Comparison of ENCODE assay signal across 9 cellular contexts in genomic region chr3:190586631-190587000, GRCh38.
A peak's percentile ranks its signal among the peaks of the same experiment; 100 is the strongest.
DNase-seq lines count a peak whose midpoint lies in the region; ATAC-seq and TF ChIP-seq lines count a peak whose summit lies in the region.
"Had no signal": no experiment of that assay in that cellular context is flagged by ENCODE, and none has a peak within 500 bp of the region (broad histone marks: within the 10 kb centered on the region; RNA-seq: fewer than 3 reads in every experiment).

No MANE protein-coding gene starts in this region.

- no peaks in the 10 kb centered on the region for H3K27me3 ChIP-seq in heart right ventricle
- no peaks in the 10 kb centered on the region for H3K27me3 ChIP-seq in left ventricle myocardium inferior (ENCODE audit: low read depth)
- H3K27me3 ChIP-seq in H7 (ENCODE audit: control insufficient read depth, insufficient read depth, low read length), result no peaks in the 10 kb centered on the region
- H3K27me3 ChIP-seq: upper lobe of left lung had no signal

- intact Hi-C loops in heart right ventricle (cut with DNase I), result no loop called here
- intact Hi-C loops in left ventricle myocardium inferior (cut with micrococcal nuclease), result no loop called here

- H3K27ac ChIP-seq in heart right ventricle (peak overlapping the region in 3 of 10 donors; percentile 6 to 26 (median 11)), left ventricle myocardium inferior (replicated peaks) (no peak overlapping the region)

- no peak overlapping the region for H3K4me3 ChIP-seq in heart right ventricle
- H3K4me3 ChIP-seq in left ventricle myocardium inferior, result no peak overlapping the region
- no peak overlapping the region for H3K4me3 ChIP-seq in H7 (ENCODE audit: insufficient read depth, low read depth, low read length)
- H3K4me3 ChIP-seq: upper lobe of left lung had no signal

- WGBS in heart right ventricle, 2 donors, result 56 to 64% methylated on average over 4 of the region's 4 CpGs

- no peaks in the 10 kb centered on the region for H3K9me3 ChIP-seq in heart right ventricle
- H3K9me3 ChIP-seq in left ventricle myocardium inferior (replicated peaks), result no peaks in the 10 kb centered on the region
- H3K9me3 ChIP-seq: upper lobe of left lung had no signal

- no peak for TF ChIP-seq CTCF in heart right ventricle (IDR thresholded peaks at IDR 0.05)
- TF ChIP-seq CTCF in left ventricle myocardium inferior (IDR thresholded peaks at IDR 0.05; ENCODE audit: borderline replicate concordance), result no peak

- H3K4me1 ChIP-seq in heart right ventricle (peaks cover 0 to 51% (median 14%) of the 10 kb centered on the region in 9 donors), left ventricle myocardium inferior (peaks cover 29% of the 10 kb centered on the region)

- ATAC-seq in heart right ventricle (peak in 5 of 8 donors; percentile 8 to 65 (median 47)), HG03139 (IDR thresholded peaks at IDR 0.05; ENCODE audit: unreplicated experiment) (peak; percentile 84)
- ATAC-seq in stimulated activated naive CD8-positive, alpha-beta T cell treated with anti-CD3 and anti-CD28 coated beads, Interleukin-15, Interleukin-2, amounts not matched to agents 100 U/mL and 50 U/mL, for 24 hours, result peak; percentile 80

- no peak for DNase-seq in heart right ventricle
- DNase-seq in left ventricle myocardium inferior, result no peak
- DNase-seq in activated CD4-positive, CD25-positive, alpha-beta regulatory T cell treated with anti-CD3 and anti-CD28 coated beads, Interleukin-2, amount 50 U/mL, for 72 hours, result peak; percentile 40
- peak; percentile 58 for DNase-seq in foreskin melanocyte
- DNase-seq in stimulated activated naive CD8-positive, alpha-beta T cell treated with anti-CD3 and anti-CD28 coated beads, Interleukin-15, Interleukin-2, amounts not matched to agents 100 U/mL and 50 U/mL, for 24 hours, result peak; percentile 47
- DNase-seq in DMS 273 treated with DMSO at 0.1 percent for 48 hours (lab: John Stamatoyannopoulos, UW), result no peak
- DNase-seq in H7, result no peak
- DNase-seq: upper lobe of left lung had no signal

- H3K36me3 ChIP-seq in heart right ventricle, result no peaks in the 10 kb centered on the region
- no peaks in the 10 kb centered on the region for H3K36me3 ChIP-seq in left ventricle myocardium inferior
- no peaks in the 10 kb centered on the region for H3K36me3 ChIP-seq in H7 (replicated peaks; ENCODE audit: control insufficient read depth, insufficient read depth, low read length)
- H3K36me3 ChIP-seq: upper lobe of left lung had no signal

Comparison
In these comparisons a context has a peak if more than half of its experiments do, and no peak if none do; other contexts are left out.
1. DNase-seq: peak in activated CD4-positive, CD25-positive, alpha-beta regulatory T cell treated with anti-CD3 and anti-CD28 coated beads, Interleukin-2, amount 50 U/mL, for 72 hours (single experiment), foreskin melanocyte (single experiment) and stimulated activated naive CD8-positive, alpha-beta T cell treated with anti-CD3 and anti-CD28 coated beads, Interleukin-15, Interleukin-2, amounts not matched to agents 100 U/mL and 50 U/mL, for 24 hours (single experiment); none in heart right ventricle (0 of 2), left ventricle myocardium inferior (single experiment), DMS 273 treated with DMSO at 0.1 percent for 48 hours (single experiment) and H7 (single experiment).
2. Peak in every context shown above with its lines, with median percentiles within 50 percentile points of each other: ATAC-seq.